Comparison of ENCODE assay signal across 12 cellular contexts in genomic region chr6:3075522-3076113, GRCh38. TPM values are rescaled to one million over a fixed set of nuclear protein-coding genes. Genes with fewer than 3 reads are reported as not detected.
DNase-seq lines count a peak whose midpoint lies in the region; ATAC-seq and TF ChIP-seq lines count a peak whose summit lies in the region.
"Had no signal": no experiment of that assay in that cellular context is flagged by ENCODE, and none has a peak within 500 bp of the region (broad histone marks: within the 10 kb centered on the region; RNA-seq: fewer than 3 reads in every experiment).

No MANE protein-coding gene starts in this region.

- H3K27me3 ChIP-seq in CD4-positive, alpha-beta T cell (ENCODE audit: control insufficient read depth, insufficient read depth, low read length) = no peaks in the 10 kb centered on the region
- H3K27me3 ChIP-seq in IMR-90 (ENCODE audit: control insufficient read depth, insufficient read depth, low read length) (no peaks in the 10 kb centered on the region), lower lobe of right lung (ENCODE audit: low read depth) (no peaks in the 10 kb centered on the region)
- H3K27me3 ChIP-seq: gastroesophageal sphincter, uterus had no signal

- TF ChIP-seq RAD21 in IMR-90 (IDR thresholded peaks at IDR 0.05; ENCODE audit: low read length) = no peak

- peaks cover 74% of the 10 kb centered on the region for H3K36me3 Mint-ChIP-seq in CD4-positive, alpha-beta T cell (ENCODE audit: low read depth)
- H3K36me3 Mint-ChIP-seq in activated naive CD8-positive, alpha-beta T cell treated with anti-CD3 and anti-CD28 coated beads for 36 hours = peaks cover 27% of the 10 kb centered on the region

- peak overlapping the region; percentile 13 for H3K27ac Mint-ChIP-seq in CD4-positive, alpha-beta T cell
- peak overlapping the region; percentile 70 for H3K27ac Mint-ChIP-seq in activated naive CD8-positive, alpha-beta T cell treated with anti-CD3 and anti-CD28 coated beads for 36 hours

- no peak for TF ChIP-seq CTCF in CD4-positive, alpha-beta T cell (IDR thresholded peaks at IDR 0.05)
- TF ChIP-seq CTCF in IMR-90 (conservative IDR thresholded peaks at IDR 0.05; ENCODE audit: low read depth, low read length) (no peak), lower lobe of right lung (IDR thresholded peaks at IDR 0.05) (no peak)

- H3K4ac ChIP-seq in IMR-90 (ENCODE audit: low read depth, low read length) = peak overlapping the region; percentile 40

- no peak for DNase-seq in CD4-positive, alpha-beta T cell
- DNase-seq in IMR-90 (no peak), lower lobe of right lung (no peak), NCI-H526 treated with DMSO at 0.1 percent for 48 hours (lab: John Stamatoyannopoulos, UW) (no peak), NCI-H2107 treated with DMSO at 0.1 percent for 48 hours (lab: John Stamatoyannopoulos, UW; ENCODE audit: unreplicated experiment) (no peak), cortex of kidney (lab: John Stamatoyannopoulos, UW) (no peak), pons (ENCODE audit: low spot score) (no peak)
- no peak for DNase-seq in activated naive CD8-positive, alpha-beta T cell treated with anti-CD3 and anti-CD28 coated beads for 36 hours
- DNase-seq: activated CD4-positive, CD25-positive, alpha-beta regulatory T cell; NK-92 treated with Interleukin-12 subunit alpha and Interleukin-12 subunit beta, amount 100 ng/mL, for 24 hours; uterus had no signal

- no peak overlapping the region for H3K9ac ChIP-seq in IMR-90 (ENCODE audit: low read depth, low read length)

- no peak overlapping the region for H3K4me3 ChIP-seq in IMR-90 (ENCODE audit: insufficient read depth, low read depth, low read length)
- H3K4me3 ChIP-seq in lower lobe of right lung = no peak overlapping the region
- H3K4me3 ChIP-seq: gastroesophageal sphincter, uterus had no signal

- no peak overlapping the region for H2AFZ ChIP-seq in IMR-90 (replicated peaks; ENCODE audit: low read length, poor library complexity)

- H4K20me1 ChIP-seq in IMR-90 (ENCODE audit: insufficient read depth, low read length) = peaks cover 36% of the 10 kb centered on the region

- H2BK120ac ChIP-seq in IMR-90 (ENCODE audit: low read depth, low read length) = peak overlapping the region; percentile 25; the same call in 1 of the 2 replicates

- H3K79me1 ChIP-seq in IMR-90 (ENCODE audit: low read depth in 1 of 2, low read length in 2 of 2) = peaks cover 36 to 72% of the 10 kb centered on the region in 2 experiments

- H3K18ac ChIP-seq in IMR-90 (ENCODE audit: low read depth, low read length) = 0 out of 2 replicates have a peak overlapping the region, but pooled peaks have one; percentile 44

- CTCF ChIA-PET in CD4-positive, alpha-beta T cell (lab: Charles Lee) = no interaction called here
- CTCF ChIA-PET in IMR-90 (lab: Yijun Ruan, JAX) = interaction anchor here (0.6 to 1.2 kb wide), 3 partner anchors 11 to 110 kb away, joined by 3 read pairs; no protein-coding TSS in a partner anchor

- no CpG with 5 or more reads among the region's 4 CpGs for WGBS in IMR-90 (ENCODE audit: extremely low coverage in 2 of 2, insufficient read length in 1 of 2), 2 experiments

- H3K27me3 Mint-ChIP-seq in CD4-positive, alpha-beta T cell = no peaks in the 10 kb centered on the region
- H3K27me3 Mint-ChIP-seq in activated naive CD8-positive, alpha-beta T cell treated with anti-CD3 and anti-CD28 coated beads for 36 hours = no peaks in the 10 kb centered on the region

- no peak overlapping the region for H2BK20ac ChIP-seq in IMR-90 (ENCODE audit: low read depth, low read length)

- no peak overlapping the region for H2BK15ac ChIP-seq in IMR-90 (ENCODE audit: low read depth, low read length)

- no TSS peak for BruUV-seq in IMR-90 (replicated peaks; lab: Mats Ljungman, UMichigan)

- H3K4me1 Mint-ChIP-seq in CD4-positive, alpha-beta T cell (ENCODE audit: low read depth) = peaks cover 67% of the 10 kb centered on the region
- H3K4me1 Mint-ChIP-seq in activated naive CD8-positive, alpha-beta T cell treated with anti-CD3 and anti-CD28 coated beads for 36 hours = peaks cover 46% of the 10 kb centered on the region

- POLR2A ChIA-PET in CD4-positive, alpha-beta T cell (lab: Charles Lee) = interaction anchor here (1.2 to 2.3 kb wide), 4 partner anchors 8 to 85 kb away, joined by 3 to 10 read pairs (median 8); partner anchors contain the start of genes BPHL and RIPK1
- POLR2A ChIA-PET in IMR-90 (lab: Charles Lee; ENCODE audit: unreplicated experiment) = no interaction called here

- 0 out of 2 replicates have a peak overlapping the region, but pooled peaks have one; percentile 32 for H3K23ac ChIP-seq in IMR-90 (ENCODE audit: low read depth, low read length)

- TF ChIP-seq POLR2A in IMR-90 (IDR thresholded peaks at IDR 0.05; ENCODE audit: low read depth, low read length) = no peak

- H3K14ac ChIP-seq in IMR-90 (replicated peaks; ENCODE audit: low read depth, low read length) = peak overlapping the region; percentile 53; the same call in 1 of the 2 replicates

- intact Hi-C loops in CD4-positive, alpha-beta T cell (cut with DNase I, micrococcal nuclease) = no loop called here
- intact Hi-C loops in IMR-90 (cut with micrococcal nuclease) (no loop called here), lower lobe of right lung (cut with DNase I) (no loop called here)

- H3K4me3 Mint-ChIP-seq in CD4-positive, alpha-beta T cell = peak overlapping the region; percentile 57
- H3K4me3 Mint-ChIP-seq in activated naive CD8-positive, alpha-beta T cell treated with anti-CD3 and anti-CD28 coated beads for 36 hours = peak overlapping the region; percentile 46

- peak overlapping the region in 1 of 2 experiments; percentile 23; a peak in 1 of 4 replicates for H4K8ac ChIP-seq in IMR-90 (ENCODE audit: low read depth in 2 of 2, low read length in 2 of 2)

- H3K56ac ChIP-seq in IMR-90 (ENCODE audit: extremely low read depth, insufficient read depth, low read length) = no peak overlapping the region

- H3K36me3 ChIP-seq in IMR-90 (ENCODE audit: control insufficient read depth, insufficient read depth, low read length) (peaks cover 26% of the 10 kb centered on the region), lower lobe of right lung (peaks cover 56% of the 10 kb centered on the region)
- H3K36me3 ChIP-seq: uterus had no signal

- H3K9me3 ChIP-seq in CD4-positive, alpha-beta T cell (ENCODE audit: control insufficient read depth, low read length) = no peaks in the 10 kb centered on the region
- no peaks in the 10 kb centered on the region for H3K9me3 ChIP-seq in IMR-90 (ENCODE audit: control insufficient read depth, insufficient read depth, low read length)
- no peaks in the 10 kb centered on the region for H3K9me3 ChIP-seq in lower lobe of right lung
- H3K9me3 ChIP-seq: gastroesophageal sphincter, uterus had no signal

- no peak overlapping the region for H3K27ac ChIP-seq in CD4-positive, alpha-beta T cell (ENCODE audit: low read depth, low read length)
- H3K27ac ChIP-seq in IMR-90 (ENCODE audit: insufficient read depth, low read length) (no peak overlapping the region), lower lobe of right lung (peak overlapping the region; percentile 7)
- H3K27ac ChIP-seq: gastroesophageal sphincter, uterus had no signal

- peaks cover 25% of the 10 kb centered on the region for H3K9me1 ChIP-seq in IMR-90 (ENCODE audit: insufficient read depth, low read length)

- no peak overlapping the region for H2AK9ac ChIP-seq in IMR-90 (replicated peaks; ENCODE audit: low read depth, low read length, poor library complexity)

- H2BK5ac ChIP-seq in IMR-90 (ENCODE audit: low read depth, low read length, poor library complexity, severe bottlenecking) = no peak overlapping the region

- H4K5ac ChIP-seq in IMR-90 (ENCODE audit: low read depth, low read length) = no peak overlapping the region

- H4K91ac ChIP-seq in IMR-90 (ENCODE audit: insufficient read depth, low read depth, low read length) = no peak overlapping the region; the same call in 1 of the 2 replicates

- in situ Hi-C loops in IMR-90 (cut with MboI; ENCODE audit: low sequenced_read_pairs) = no loop called here

- peak overlapping the region; percentile 28; the same call in 1 of the 2 replicates for H3K4me2 ChIP-seq in IMR-90 (ENCODE audit: low read depth, low read length)

- H3K4me1 ChIP-seq in IMR-90 (ENCODE audit: control insufficient read depth, insufficient read depth, low read length) (peaks cover 8% of the 10 kb centered on the region), lower lobe of right lung (peaks cover 40% of the 10 kb centered on the region)
- H3K4me1 ChIP-seq: uterus had no signal

- no peak for ATAC-seq in CD4-positive, alpha-beta T cell (ENCODE audit: poor library complexity)
- ATAC-seq in IMR-90 (ENCODE audit: low read depth) (peak; percentile 46), lower lobe of right lung (no peak)
- ATAC-seq: gastroesophageal sphincter had no signal

- H3K9me3 Mint-ChIP-seq in CD4-positive, alpha-beta T cell = no peaks in the 10 kb centered on the region
- H3K9me3 Mint-ChIP-seq in activated naive CD8-positive, alpha-beta T cell treated with anti-CD3 and anti-CD28 coated beads for 36 hours = no peaks in the 10 kb centered on the region

- dilution Hi-C loops in IMR-90 (cut with HindIII; ENCODE audit: low sequenced_read_pairs, unreplicated experiment) = no loop called here

- no peak overlapping the region for H2AK5ac ChIP-seq in IMR-90 (ENCODE audit: low read depth, low read length)

TF ChIP-seq in IMR-90, 13 proteins besides CTCF, POLR2A, EP300 and RAD21 (continues in another document):
- no peak for TF ChIP-seq ELK1 (IDR thresholded peaks at IDR 0.05; ENCODE audit: borderline replicate concordance, low read depth, low read length)

RNA-seq across cellular contexts. Expression of gene RIPK1, which starts 7.3 kb away (rescaled TPM):
- 10 to 100 TPM; 17.2 to 17.3 TPM for total RNA-seq in CD4-positive, alpha-beta T cell
- 25.6 and 28.6 TPM in 2 replicates for total RNA-seq in IMR-90 (2012; rRNA removed)
- 11.9 and 12.6 TPM in 2 replicates for polyA plus RNA-seq in IMR-90 (2012; rRNA removed)
- 4.5 and 7.2 TPM in 2 replicates for polyA plus RNA-seq in IMR-90 (2012; cell fraction: cytosol; rRNA removed)
- 9.3 and 27.5 TPM in 2 replicates for polyA plus RNA-seq in IMR-90 (2012; cell fraction: nucleus; rRNA removed; ENCODE audit: low replicate concordance)
- total RNA-seq in activated naive CD8-positive, alpha-beta T cell treated with anti-CD3 and anti-CD28 coated beads for 36 hours = 10 to 100 TPM; 13.8 to 15.5 TPM
- 26.3 TPM for total RNA-seq in lower lobe of right lung

RNA-seq across cellular contexts. Expression of gene BPHL, which starts 42.9 kb away (rescaled TPM):
- 1 to 10 TPM; 5.2 to 5.7 TPM for total RNA-seq in CD4-positive, alpha-beta T cell
- total RNA-seq in IMR-90 (2012; rRNA removed) (15.8 and 16.3 TPM in 2 replicates), lower lobe of right lung (12.7 TPM)
- polyA plus RNA-seq in IMR-90 (2012; rRNA removed) = 13.8 and 14.7 TPM in 2 replicates
- polyA plus RNA-seq in IMR-90 (2012; cell fraction: cytosol; rRNA removed) = 7.0 and 8.4 TPM in 2 replicates
- polyA plus RNA-seq in IMR-90 (2012; cell fraction: nucleus; rRNA removed; ENCODE audit: low replicate concordance) = 9.6 and 25.1 TPM in 2 replicates
- 10 to 100 TPM in 1 of 2 experiments, 1 to 10 TPM in 1; 9.3 to 11.2 TPM for total RNA-seq in activated naive CD8-positive, alpha-beta T cell treated with anti-CD3 and anti-CD28 coated beads for 36 hours
